16 cellular contexts compared by ENCODE assay signal in genomic region chr6:53672232-53672631, GRCh38. TPM values are rescaled to one million over a fixed set of nuclear protein-coding genes. Genes with fewer than 3 reads are reported as not detected.
A peak's percentile ranks its signal among the peaks of the same experiment; 100 is the strongest.
DNase-seq lines count a peak whose midpoint lies in the region; ATAC-seq and TF ChIP-seq lines count a peak whose summit lies in the region.
"Had no signal": no experiment of that assay in that cellular context is flagged by ENCODE, and none has a peak within 500 bp of the region (broad histone marks: within the 10 kb centered on the region; RNA-seq: fewer than 3 reads in every experiment).

No MANE protein-coding gene starts in this region.

- peaks cover 8% of the 10 kb centered on the region for H3K27me3 ChIP-seq in upper lobe of right lung
- H3K27me3 ChIP-seq in esophagus muscularis mucosa, result no peaks in the 10 kb centered on the region

- peak; percentile 3 for DNase-seq in NCI-H2107 treated with DMSO at 0.1 percent for 48 hours (lab: John Stamatoyannopoulos, UW; ENCODE audit: unreplicated experiment)
- DNase-seq in NCI-H2107 (lab: John Stamatoyannopoulos, UW), result no peak
- peak; percentile 19 for DNase-seq in NCI-H510A (lab: John Stamatoyannopoulos, UW)
- DNase-seq in left ventricle myocardium superior, result no peak
- no peak for DNase-seq in upper lobe of right lung
- no peak for DNase-seq in esophagus muscularis mucosa (ENCODE audit: extremely low spot score)
- DNase-seq in NAMALWA (ENCODE audit: low spot score), result no peak
- DNase-seq in Kasumi-1 (lab: John Stamatoyannopoulos, UW), result no peak
- DNase-seq: 8988T; Caco-2; CD4-positive, CD25-positive, alpha-beta regulatory T cell; NCI-H1105 treated with DMSO at 0.1 percent for 48 hours; NCI-H1694; NCI-H524 treated with DMSO at 0.1 percent for 48 hours; RPMI8226 had no signal

- no peak for TF ChIP-seq POLR2A in esophagus muscularis mucosa (IDR thresholded peaks at IDR 0.05; ENCODE audit: low read depth)

- H3K27ac ChIP-seq in upper lobe of right lung, result no peak overlapping the region
- H3K27ac ChIP-seq in esophagus muscularis mucosa (replicated peaks in 1 of 4), result no peak overlapping the region

- peaks cover 3% of the 10 kb centered on the region for H3K4me1 ChIP-seq in upper lobe of right lung
- peaks cover 0 to 11% (median 9%) of the 10 kb centered on the region in 4 donors for H3K4me1 ChIP-seq in esophagus muscularis mucosa
- H3K4me1 ChIP-seq: Caco-2 had no signal

- intact Hi-C loops in left ventricle myocardium superior (cut with micrococcal nuclease) (no loop called here), upper lobe of right lung (cut with DNase I) (no loop called here), esophagus muscularis mucosa (cut with DNase I) (no loop called here)

- no peak for TF ChIP-seq CTCF in upper lobe of right lung (IDR thresholded peaks at IDR 0.05)
- no peak for TF ChIP-seq CTCF in esophagus muscularis mucosa (IDR thresholded peaks at IDR 0.05)

- H3K4me3 ChIP-seq in upper lobe of right lung (no peak overlapping the region), esophagus muscularis mucosa (no peak overlapping the region)
- H3K4me3 ChIP-seq: K562 had no signal

- no peaks in the 10 kb centered on the region for H3K36me3 ChIP-seq in upper lobe of right lung
- H3K36me3 ChIP-seq in esophagus muscularis mucosa, result no peaks in the 10 kb centered on the region

- WGBS in esophagus muscularis mucosa, result 86% methylated on average over 3 of the region's 3 CpGs

- no peak for TF ChIP-seq EP300 in esophagus muscularis mucosa (IDR thresholded peaks at IDR 0.05)

- ATAC-seq in left ventricle myocardium superior (peak; percentile 95), upper lobe of right lung (peak; percentile 85)
- ATAC-seq: K562 had no signal

- no peaks in the 10 kb centered on the region for H3K9me3 ChIP-seq in upper lobe of right lung
- H3K9me3 ChIP-seq in esophagus muscularis mucosa, result no peaks in the 10 kb centered on the region
- H3K9me3 ChIP-seq: Caco-2 had no signal

RNA-seq across cellular contexts. Expression of gene KLHL31, which starts 6.7 kb away (rescaled TPM):
- total RNA-seq in left ventricle myocardium superior (328 TPM), upper lobe of right lung (0.67 TPM), esophagus muscularis mucosa (under 1 TPM in 1 of 4 donors, not detected in 3; under 0.01 TPM)
- total RNA-seq: CD4-positive, CD25-positive, alpha-beta regulatory T cell; K562 had no signal

Comparison
In these comparisons a context has a peak if more than half of its experiments do, and no peak if none do; other contexts are left out.
1. DNase-seq: peak in NCI-H2107 treated with DMSO at 0.1 percent for 48 hours (single experiment) and NCI-H510A (single experiment); none in NCI-H2107 (single experiment), left ventricle myocardium superior (single experiment), upper lobe of right lung (single experiment), esophagus muscularis mucosa (single experiment), NAMALWA (single experiment) and Kasumi-1 (0 of 2).
2. RNA of gene KLHL31, which starts 6.7 kb away (total RNA-seq): 328 TPM in left ventricle myocardium superior (single experiment); 0.67 TPM in upper lobe of right lung (single experiment) and under 0.01 TPM in esophagus muscularis mucosa; every median in the first group is over 100 times any median in the second.